Comparison of ENCODE assay signal across 9 cellular contexts in genomic region chr7:68176974-68177373, GRCh38.
DNase-seq lines count a peak whose midpoint lies in the region; ATAC-seq, FAIRE-seq and TF ChIP-seq lines count a peak whose summit lies in the region.
"Had no signal": no experiment of that assay in that cellular context is flagged by ENCODE, and none has a peak within 500 bp of the region (broad histone marks: within the 10 kb centered on the region; RNA-seq: fewer than 3 reads in every experiment).

No MANE protein-coding gene starts in this region.

- ATAC-seq in upper lobe of left lung (ENCODE audit: low FRiP score in 2 of 2) (peak in 1 of 2 donors; percentile 87), HG03439 (IDR thresholded peaks at IDR 0.05; ENCODE audit: unreplicated experiment) (no peak)

- TF ChIP-seq POLR2A in upper lobe of left lung (IDR thresholded peaks at IDR 0.05), result no peak

- H3K4me1 ChIP-seq in upper lobe of left lung, result no peaks in the 10 kb centered on the region

- H3K36me3 Mint-ChIP-seq in MCF 10A (ENCODE audit: insufficient read depth, unreplicated experiment), result no peaks in the 10 kb centered on the region
- H3K36me3 Mint-ChIP-seq: IgD-negative memory B cell had no signal

- H3K9me3 ChIP-seq in upper lobe of left lung, result no peaks in the 10 kb centered on the region

- TF ChIP-seq CTCF in MCF 10A (IDR thresholded peaks at IDR 0.05; ENCODE audit: unreplicated experiment) (no peak), upper lobe of left lung (IDR thresholded peaks at IDR 0.05) (peak in 5 of 6 experiments; percentile 22 to 53 (median 42))

- H3K27me3 Mint-ChIP-seq in MCF 10A (ENCODE audit: insufficient read depth, unreplicated experiment), result no peaks in the 10 kb centered on the region
- H3K27me3 Mint-ChIP-seq: IgD-negative memory B cell had no signal

- no TSS peak for BruUV-seq in MCF 10A (replicated peaks; lab: Mats Ljungman, UMichigan)

- no peak for FAIRE-seq in HTR-8/SVneo (lab: Jason Lieb, UNC)

- no peaks in the 10 kb centered on the region for H3K4me1 Mint-ChIP-seq in MCF 10A (ENCODE audit: insufficient read depth, unreplicated experiment)

- H3K36me3 ChIP-seq in upper lobe of left lung, result no peaks in the 10 kb centered on the region

- WGBS in upper lobe of left lung, 2 donors, result 24 to 36% methylated on average over 9 of the region's 9 CpGs

- H3K4me3 Mint-ChIP-seq in MCF 10A (ENCODE audit: unreplicated experiment), result no peak overlapping the region
- H3K4me3 Mint-ChIP-seq: IgD-negative memory B cell had no signal

- H3K27ac Mint-ChIP-seq in MCF 10A (ENCODE audit: low read depth, unreplicated experiment), result no peak overlapping the region
- H3K27ac Mint-ChIP-seq: IgD-negative memory B cell had no signal

- CTCF ChIA-PET in MCF 10A (lab: Yijun Ruan, JAX), result no interaction called here

- no peak for TF ChIP-seq EP300 in upper lobe of left lung (IDR thresholded peaks at IDR 0.05)

- POLR2A ChIA-PET in MCF 10A (lab: Yijun Ruan, JAX), result no interaction called here

- H3K27ac ChIP-seq in upper lobe of left lung, result no peak overlapping the region

- H3K9me3 Mint-ChIP-seq in MCF 10A (ENCODE audit: unreplicated experiment), result peaks cover 44% of the 10 kb centered on the region

- no peaks in the 10 kb centered on the region for H3K27me3 ChIP-seq in upper lobe of left lung

- H3K4me3 ChIP-seq in upper lobe of left lung, result no peak overlapping the region

- peak; percentile 79 for DNase-seq in COLO829 (ENCODE audit: low spot score)
- DNase-seq in HTR-8/SVneo (ENCODE audit: insufficient read length, low spot score), result peak; percentile 70
- DNase-seq in NCI-H748 (lab: John Stamatoyannopoulos, UW; ENCODE audit: unreplicated experiment), result peak; percentile 87
- peak; percentile 9 for DNase-seq in MCF 10A (ENCODE audit: unreplicated experiment)
- peak; percentile 84 for DNase-seq in kidney tubule cell (ENCODE audit: low spot score)
- peak in 1 of 2 donors; percentile 21 for DNase-seq in upper lobe of left lung
- DNase-seq in hepatic stellate cell (ENCODE audit: low spot score), result no peak

- intact Hi-C loops in MCF 10A (cut with micrococcal nuclease), result no loop called here
